In the genomic region with DNA sequence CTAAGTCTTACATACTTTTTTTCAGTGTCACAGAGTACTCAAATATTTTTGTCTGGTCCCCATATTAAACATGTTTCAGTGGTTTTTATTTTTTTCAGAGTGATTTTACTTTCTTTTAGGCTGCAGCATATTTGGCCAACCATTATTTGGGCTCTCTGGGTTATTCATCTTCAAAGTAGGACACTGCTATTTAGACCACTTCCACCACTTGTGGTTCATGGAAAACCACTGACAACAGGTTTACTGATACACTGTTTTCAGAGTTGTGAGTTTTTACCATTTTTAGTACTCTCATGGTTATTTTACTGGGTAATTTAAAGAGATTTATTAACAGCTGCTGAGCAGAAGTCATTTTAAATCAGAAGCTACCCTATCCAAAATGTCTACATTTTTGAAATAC, we compare ENCODE assay signal across 21 cellular contexts.
DNase-seq lines count a peak whose midpoint lies in the region; ATAC-seq, FAIRE-seq and TF ChIP-seq lines count a peak whose summit lies in the region.
"Had no signal": no experiment of that assay in that cellular context is flagged by ENCODE, and none has a peak within 500 bp of the region (broad histone marks: within the 10 kb centered on the region; RNA-seq: fewer than 3 reads in every experiment).

No MANE protein-coding gene starts in this region.

- H3K36me3 Mint-ChIP-seq in astrocyte (ENCODE audit: low read depth, unreplicated experiment) (no peaks in the 10 kb centered on the region), nephron progenitor cell (ENCODE audit: low read depth) (no peaks in the 10 kb centered on the region)
- H3K36me3 Mint-ChIP-seq: CD8-positive, alpha-beta T cell had no signal

- H3K4me1 Mint-ChIP-seq in astrocyte (ENCODE audit: low read depth, unreplicated experiment): peaks cover 8% of the 10 kb centered on the region
- peaks cover 7% of the 10 kb centered on the region for H3K4me1 Mint-ChIP-seq in nephron progenitor cell
- H3K4me1 Mint-ChIP-seq: B cell had no signal

- H3K9me3 ChIP-seq in astrocyte (ENCODE audit: insufficient read depth, low read depth, low read length) (no peaks in the 10 kb centered on the region), aorta (ENCODE audit: control insufficient read depth, low read length) (no peaks in the 10 kb centered on the region), pancreas (no peaks in the 10 kb centered on the region)
- H3K9me3 ChIP-seq: BLaER1 treated with 17β-estradiol and CSF1 and Interleukin-3, amounts not matched to agents 10 nM and 100 nM; Caco-2 had no signal

- ATAC-seq in HG03460 (IDR thresholded peaks at IDR 0.05; ENCODE audit: unreplicated experiment): no peak
- no peak for ATAC-seq in aorta (ENCODE audit: low FRiP score)
- ATAC-seq in pancreas: no peak
- ATAC-seq: CD8-positive, alpha-beta T cell had no signal

- no peak overlapping the region for H3K4me2 ChIP-seq in astrocyte (ENCODE audit: low read length)
- H3K4me2 ChIP-seq: BLaER1 treated with 17β-estradiol and CSF1 and Interleukin-3, amounts not matched to agents 10 nM and 100 nM had no signal

- H3K4me3 Mint-ChIP-seq in astrocyte (ENCODE audit: unreplicated experiment) (no peak overlapping the region), nephron progenitor cell (no peak overlapping the region)
- H3K4me3 Mint-ChIP-seq: B cell; CD4-positive, alpha-beta T cell; CD8-positive, alpha-beta T cell had no signal

- H3K27ac Mint-ChIP-seq in astrocyte (ENCODE audit: unreplicated experiment) (no peak overlapping the region), nephron progenitor cell (no peak overlapping the region)
- H3K27ac Mint-ChIP-seq: B cell; CD4-positive, alpha-beta T cell; CD8-positive, alpha-beta T cell had no signal

- intact Hi-C loops in aorta (cut with DNase I) (no loop called here), pancreas (cut with DNase I) (no loop called here)

- DNase-seq in H54 (ENCODE audit: insufficient read length, low spot score) (no peak), astrocyte (ENCODE audit: low read depth) (peak; percentile 60), myocyte (ENCODE audit: low read depth) (peak; percentile 62), aorta (no peak), pancreas (no peak), nephron progenitor cell (no peak)
- DNase-seq: 8988T; ACHN; AML-193; Caco-2; Calu3; CD4-positive, alpha-beta T cell; CD8-positive, alpha-beta T cell; DMS79 treated with DMSO at 0.1 percent for 48 hours; GF-D8 had no signal

- H3K36me3 ChIP-seq in astrocyte (ENCODE audit: insufficient read depth, low read length): no peaks in the 10 kb centered on the region
- H3K36me3 ChIP-seq in aorta (ENCODE audit: control insufficient read depth in 1 of 2, insufficient read depth in 2 of 2, low read length in 1 of 2): no peaks in the 10 kb centered on the region
- no peaks in the 10 kb centered on the region for H3K36me3 ChIP-seq in pancreas
- H3K36me3 ChIP-seq: BLaER1 treated with 17β-estradiol and CSF1 and Interleukin-3, amounts not matched to agents 10 nM and 100 nM had no signal

- FAIRE-seq in H54 (lab: Jason Lieb, UNC): peak; percentile 58
- no peak for FAIRE-seq in astrocyte (lab: Jason Lieb, UNC)
- no peak for FAIRE-seq in pancreas (lab: Jason Lieb, UNC)
- FAIRE-seq: A204.1, GM12891 had no signal

- H4K20me1 ChIP-seq in astrocyte (ENCODE audit: insufficient read depth, low read length): no peaks in the 10 kb centered on the region
- H4K20me1 ChIP-seq: BLaER1 treated with 17β-estradiol and CSF1 and Interleukin-3, amounts not matched to agents 10 nM and 100 nM had no signal

- no peak overlapping the region for H3K9ac ChIP-seq in astrocyte (ENCODE audit: low read length)
- H3K9ac ChIP-seq: BLaER1 treated with 17β-estradiol and CSF1 and Interleukin-3, amounts not matched to agents 10 nM and 100 nM had no signal

- H2AFZ ChIP-seq in astrocyte (ENCODE audit: low read depth, low read length): no peak overlapping the region

- H3K27me3 Mint-ChIP-seq in astrocyte (ENCODE audit: low read depth, unreplicated experiment): no peaks in the 10 kb centered on the region
- H3K27me3 Mint-ChIP-seq in nephron progenitor cell (ENCODE audit: low read depth, poor library complexity): no peaks in the 10 kb centered on the region

- H3K9me3 Mint-ChIP-seq in astrocyte (ENCODE audit: unreplicated experiment) (no peaks in the 10 kb centered on the region), nephron progenitor cell (no peaks in the 10 kb centered on the region)
- H3K9me3 Mint-ChIP-seq: CD4-positive, alpha-beta T cell; CD8-positive, alpha-beta T cell had no signal

- no peaks in the 10 kb centered on the region for H3K27me3 ChIP-seq in astrocyte (ENCODE audit: insufficient read depth, low read length)
- no peaks in the 10 kb centered on the region for H3K27me3 ChIP-seq in aorta (ENCODE audit: control insufficient read depth in 1 of 2, insufficient read depth in 2 of 2, low read length in 1 of 2)
- no peaks in the 10 kb centered on the region for H3K27me3 ChIP-seq in pancreas
- H3K27me3 ChIP-seq: BLaER1 treated with 17β-estradiol and CSF1 and Interleukin-3, amounts not matched to agents 10 nM and 100 nM had no signal

- H3K27ac ChIP-seq in astrocyte (ENCODE audit: low read depth, low read length): no peak overlapping the region
- no peak overlapping the region for H3K27ac ChIP-seq in aorta (ENCODE audit: low read depth in 1 of 2, low read length in 2 of 2)
- no peak overlapping the region for H3K27ac ChIP-seq in pancreas
- H3K27ac ChIP-seq: BLaER1 treated with 17β-estradiol and CSF1 and Interleukin-3, amounts not matched to agents 10 nM and 100 nM; C4-2B had no signal

- TF ChIP-seq POLR2A in H54 (IDR thresholded peaks at IDR 0.05; ENCODE audit: low read depth, low read length): no peak

- H3K4me3 ChIP-seq in astrocyte (ENCODE audit: insufficient read depth, low read depth, low read length): no peak overlapping the region
- no peak overlapping the region for H3K4me3 ChIP-seq in aorta (ENCODE audit: low read length in 2 of 2)
- no peak overlapping the region for H3K4me3 ChIP-seq in pancreas
- H3K4me3 ChIP-seq: BLaER1 treated with 17β-estradiol and CSF1 and Interleukin-3, amounts not matched to agents 10 nM and 100 nM had no signal

- H3K79me2 ChIP-seq in astrocyte (ENCODE audit: insufficient read depth, low read length): no peaks in the 10 kb centered on the region

- TF ChIP-seq CTCF in astrocyte (IDR thresholded peaks at IDR 0.05; ENCODE audit: insufficient read depth, low read depth, low read length): no peak
- no peak for TF ChIP-seq CTCF in pancreas (IDR thresholded peaks at IDR 0.05)
- TF ChIP-seq CTCF in nephron progenitor cell (IDR thresholded peaks at IDR 0.05): no peak

- H3K4me1 ChIP-seq in astrocyte (ENCODE audit: insufficient read depth, low read length): no peaks in the 10 kb centered on the region
- H3K4me1 ChIP-seq in aorta (ENCODE audit: control insufficient read depth in 1 of 2, insufficient read depth in 2 of 2, low read length in 2 of 2): no peaks in the 10 kb centered on the region
- H3K4me1 ChIP-seq in pancreas: no peaks in the 10 kb centered on the region
- H3K4me1 ChIP-seq: BLaER1 treated with 17β-estradiol and CSF1 and Interleukin-3, amounts not matched to agents 10 nM and 100 nM had no signal

Comparison
In these comparisons a context has a peak if more than half of its experiments do, and no peak if none do; other contexts are left out.
1. DNase-seq: peak in astrocyte (single experiment) and myocyte (single experiment); none in H54 (single experiment), aorta (0 of 2), pancreas (0 of 6) and nephron progenitor cell (single experiment).